ENCODE assay signal across 8 cellular contexts in the genomic region with DNA sequence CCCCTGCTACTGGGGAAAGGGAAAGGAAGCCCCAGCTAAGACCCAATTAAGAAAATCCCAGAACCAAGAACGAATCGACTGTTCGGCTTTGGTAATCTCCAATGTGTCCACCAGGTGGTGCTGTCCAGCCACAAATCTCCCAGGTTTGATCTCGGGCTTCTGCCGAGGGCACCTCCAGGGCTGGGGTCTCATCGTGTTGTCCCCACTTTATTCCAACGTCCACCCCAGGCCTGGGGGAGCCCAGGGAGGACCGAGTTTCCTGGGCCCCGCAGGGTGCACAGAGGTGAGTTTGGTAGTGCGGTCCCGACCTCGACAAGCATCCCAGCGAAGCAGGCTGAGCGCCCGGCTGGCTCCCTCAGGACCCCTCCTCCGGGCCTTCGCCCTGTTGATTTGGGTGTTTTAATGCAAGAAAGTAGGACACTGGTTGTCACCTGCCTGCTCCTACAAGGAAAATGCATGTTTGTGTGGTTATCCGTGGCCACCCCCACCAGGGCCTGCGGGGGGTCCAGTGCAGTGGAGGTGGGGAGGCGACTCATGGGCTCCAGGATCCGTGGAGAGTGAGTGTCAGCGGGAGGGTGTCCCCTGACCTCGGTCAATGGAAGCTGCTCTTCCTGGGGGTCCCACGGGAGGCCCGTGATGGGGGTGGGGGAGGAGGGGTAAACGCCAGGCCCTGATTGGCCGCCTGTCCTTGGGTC.
DNase-seq lines count a peak whose midpoint lies in the region; ATAC-seq, FAIRE-seq and TF ChIP-seq lines count a peak whose summit lies in the region.

No MANE protein-coding gene starts in this region.

- no peaks in the 10 kb centered on the region for H3K27me3 ChIP-seq in cardiac muscle cell

- CTCF ChIA-PET in A549 (lab: Yijun Ruan, JAX) = interaction anchor here (0.7 to 6.9 kb wide), 22 partner anchors 8 to 1931 kb away, joined by 3 to 136 read pairs (median 4); no protein-coding TSS in a partner anchor

- peak; percentile 7 for FAIRE-seq in A549 (lab: Jason Lieb, UNC)

- H3K36me3 ChIP-seq in cardiac muscle cell = peaks cover 4% of the 10 kb centered on the region

- no peak overlapping the region for H3K4me3 ChIP-seq in A549
- no peak overlapping the region for H3K4me3 ChIP-seq in cardiac muscle cell

- no peak overlapping the region for H3K27ac ChIP-seq in A549
- no peak overlapping the region for H3K27ac ChIP-seq in cardiac muscle cell

- peak; percentile 77 to 80 for DNase-seq in A549 (ENCODE audit: low read depth in 1 of 2, low spot score in 1 of 2)
- peak; percentile 36 for DNase-seq in M059J (ENCODE audit: low read depth)
- peak; percentile 91 to 92 for DNase-seq in activated T-cell treated with anti-CD3 and anti-CD28 coated beads, Interleukin-2, amount 50 U/mL, for 48 hours
- DNase-seq in cardiac muscle cell (ENCODE audit: low read depth in 1 of 2, low spot score in 1 of 2) = no peak
- peak; percentile 78 for DNase-seq in sciatic nerve (ENCODE audit: low spot score)
- DNase-seq in glomerular visceral epithelial cell (ENCODE audit: extremely low spot score) = no peak
- no peak for DNase-seq in NCI-H2196 treated with DMSO at 0.1 percent for 48 hours (lab: John Stamatoyannopoulos, UW; ENCODE audit: unreplicated experiment)

- intact Hi-C loops in sciatic nerve (cut with DNase I) = no loop called here

- TF ChIP-seq RAD21 in A549 (conservative IDR thresholded peaks at IDR 0.05 in 1 of 2, IDR thresholded peaks at IDR 0.05 in 1 of 2) = peak; percentile 97 to 98

- H3K9me3 ChIP-seq in A549 = peaks cover 9% of the 10 kb centered on the region; the same call in 2 of the 3 replicates
- H3K9me3 ChIP-seq in cardiac muscle cell (ENCODE audit: low read depth) = peaks cover 21% of the 10 kb centered on the region

- no peak for TF ChIP-seq EP300 in A549 (IDR thresholded peaks at IDR 0.05)

- peak overlapping the region; percentile 44 for H3K4me2 ChIP-seq in A549

- ATAC-seq in A549 = peak; percentile 30 to 84
- peak; percentile 59 for ATAC-seq in GM19438 (IDR thresholded peaks at IDR 0.05; ENCODE audit: low read depth, unreplicated experiment)
- peak; percentile 37 for ATAC-seq in sciatic nerve

- POLR2A ChIA-PET in A549 (lab: Yijun Ruan, JAX) = no interaction called here

- peak; percentile 90 for TF ChIP-seq CTCF in A549 (IDR thresholded peaks at IDR 0.05)
- peak; percentile 15 for TF ChIP-seq CTCF in cardiac muscle cell (IDR thresholded peaks at IDR 0.05; ENCODE audit: low read depth, low read length)

- no peaks in the 10 kb centered on the region for H3K4me1 ChIP-seq in A549
- H3K4me1 ChIP-seq in cardiac muscle cell (ENCODE audit: low read depth) = no peaks in the 10 kb centered on the region

- TF ChIP-seq POLR2A in A549 (IDR thresholded peaks at IDR 0.05; ENCODE audit: low read length) = no peak

- 32% methylated on average over 25 of the region's 27 CpGs for WGBS in A549 (ENCODE audit: missing lambda C conversion rate)

TF ChIP-seq in A549, 52 proteins besides CTCF, POLR2A, EP300 and RAD21:
- TF ChIP-seq MYC (IDR thresholded peaks at IDR 0.05; ENCODE audit: borderline replicate concordance, low read length) (no peak), NR3C1 (IDR thresholded peaks at IDR 0.05) (no peak), CBX2 (IDR thresholded peaks at IDR 0.05; ENCODE audit: borderline replicate concordance, low read depth) (no peak), EHMT2 (IDR thresholded peaks at IDR 0.05; ENCODE audit: low read depth) (no peak), ZFP36 (IDR thresholded peaks at IDR 0.05; ENCODE audit: borderline replicate concordance, partially characterized antibody) (no peak), SMC3 (IDR thresholded peaks at IDR 0.05) (peak; percentile 97), FOSB (CRISPR knock-in tag; IDR thresholded peaks at IDR 0.05) (no peak)
- TF ChIP-seq, protein P1, sequence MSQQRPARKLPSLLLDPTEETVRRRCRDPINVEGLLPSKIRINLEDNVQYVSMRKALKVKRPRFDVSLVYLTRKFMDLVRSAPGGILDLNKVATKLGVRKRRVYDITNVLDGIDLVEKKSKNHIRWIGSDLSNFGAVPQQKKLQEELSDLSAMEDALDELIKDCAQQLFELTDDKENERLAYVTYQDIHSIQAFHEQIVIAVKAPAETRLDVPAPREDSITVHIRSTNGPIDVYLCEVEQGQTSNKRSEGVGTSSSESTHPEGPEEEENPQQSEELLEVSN (IDR thresholded peaks at IDR 0.05; ENCODE audit: borderline replicate concordance, low read depth) = no peak
TF ChIP-seq in A549: peak in this region for 1.

Comparison
In these comparisons a context has a peak if more than half of its experiments do, and no peak if none do; other contexts are left out.
1. DNase-seq: peak in A549 (2 of 2), M059J (single experiment), activated T-cell treated with anti-CD3 and anti-CD28 coated beads, Interleukin-2, amount 50 U/mL, for 48 hours (2 of 2) and sciatic nerve (single experiment); none in cardiac muscle cell (0 of 2), glomerular visceral epithelial cell (single experiment) and NCI-H2196 treated with DMSO at 0.1 percent for 48 hours (single experiment).
2. Peak in every context shown above with its lines, with median percentiles within 50 percentile points of each other: ATAC-seq.